In the genomic region with DNA sequence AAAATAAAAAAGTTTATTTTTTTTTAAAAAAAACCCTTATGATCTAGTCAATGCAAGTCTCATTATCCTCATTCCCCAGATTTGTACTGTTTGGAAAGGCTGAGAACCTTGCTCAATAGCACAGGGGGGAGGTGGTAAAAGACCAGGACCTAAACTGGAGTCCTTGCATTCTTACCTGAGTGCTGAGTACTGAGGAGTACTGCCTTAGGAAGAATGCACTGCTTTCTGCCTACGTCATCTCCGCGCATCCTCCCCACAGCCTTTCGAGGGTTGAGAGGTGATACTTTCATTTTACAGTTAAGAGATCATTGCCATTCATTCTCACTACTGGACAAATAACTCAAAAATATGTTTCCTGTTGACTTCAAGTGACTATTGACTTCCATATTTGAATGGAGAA, we compare ENCODE assay signal across 10 cellular contexts.
DNase-seq lines count a peak whose midpoint lies in the region; ATAC-seq and FAIRE-seq lines count a peak whose summit lies in the region.
"Had no signal": no experiment of that assay in that cellular context is flagged by ENCODE, and none has a peak within 500 bp of the region (broad histone marks: within the 10 kb centered on the region; RNA-seq: fewer than 3 reads in every experiment).

No MANE protein-coding gene starts in this region.

- FAIRE-seq in RCC 7860 (lab: Jason Lieb, UNC), result no peak

- H3K27ac Mint-ChIP-seq in activated T-helper 17 cell treated with anti-CD3 and anti-CD28 coated beads, Interleukin-2, amount 50 U/mL, for 72 hours, result peak overlapping the region; percentile 81
- H3K27ac Mint-ChIP-seq: brain had no signal

- intact Hi-C loops in posterior vena cava (cut with DNase I), result no loop called here

- H3K36me3 Mint-ChIP-seq in activated T-helper 17 cell treated with anti-CD3 and anti-CD28 coated beads, Interleukin-2, amount 50 U/mL, for 72 hours (ENCODE audit: low read depth), result no peaks in the 10 kb centered on the region

- H3K4me3 Mint-ChIP-seq in activated T-helper 17 cell treated with anti-CD3 and anti-CD28 coated beads, Interleukin-2, amount 50 U/mL, for 72 hours, result peak overlapping the region; percentile 60
- H3K4me3 Mint-ChIP-seq: brain had no signal

- DNase-seq in stimulated activated CD4-positive, alpha-beta T cell treated with anti-CD3 and anti-CD28 coated beads, Interleukin-2, amount 100 ng/mL, for 48 hours, result peak; percentile 10 to 21
- DNase-seq in GDM1 (lab: John Stamatoyannopoulos, UW) (no peak), dedifferentiated amniotic fluid mesenchymal stem cell (ENCODE audit: extremely low spot score) (no peak), posterior vena cava (ENCODE audit: low spot score) (no peak), RCC 7860 (ENCODE audit: low spot score) (no peak)
- DNase-seq: NCI-H1694 had no signal

- peak; percentile 67 for ATAC-seq in GM19043 (IDR thresholded peaks at IDR 0.05; ENCODE audit: low read depth, unreplicated experiment)
- peak; percentile 58 for ATAC-seq in HG03060 (IDR thresholded peaks at IDR 0.05; ENCODE audit: low read depth, unreplicated experiment)
- peak; percentile 71 for ATAC-seq in activated T-helper 17 cell treated with anti-CD3 and anti-CD28 coated beads, Interleukin-2, amount 50 U/mL, for 72 hours (replicated peaks)

- H3K4me1 Mint-ChIP-seq in activated T-helper 17 cell treated with anti-CD3 and anti-CD28 coated beads, Interleukin-2, amount 50 U/mL, for 72 hours, result peaks cover 24% of the 10 kb centered on the region

- peaks cover 3% of the 10 kb centered on the region for H3K9me3 Mint-ChIP-seq in activated T-helper 17 cell treated with anti-CD3 and anti-CD28 coated beads, Interleukin-2, amount 50 U/mL, for 72 hours

- no peaks in the 10 kb centered on the region for H3K27me3 Mint-ChIP-seq in activated T-helper 17 cell treated with anti-CD3 and anti-CD28 coated beads, Interleukin-2, amount 50 U/mL, for 72 hours

Comparison
In these comparisons a context has a peak if more than half of its experiments do, and no peak if none do; other contexts are left out.
1. DNase-seq: peak in stimulated activated CD4-positive, alpha-beta T cell treated with anti-CD3 and anti-CD28 coated beads, Interleukin-2, amount 100 ng/mL, for 48 hours (2 of 2); none in GDM1 (single experiment), dedifferentiated amniotic fluid mesenchymal stem cell (single experiment), posterior vena cava (single experiment) and RCC 7860 (single experiment).
2. Peak in every context shown above with its lines, with median percentiles within 50 percentile points of each other: ATAC-seq.